Comparison of ENCODE assay signal across 17 cellular contexts in the genomic region with DNA sequence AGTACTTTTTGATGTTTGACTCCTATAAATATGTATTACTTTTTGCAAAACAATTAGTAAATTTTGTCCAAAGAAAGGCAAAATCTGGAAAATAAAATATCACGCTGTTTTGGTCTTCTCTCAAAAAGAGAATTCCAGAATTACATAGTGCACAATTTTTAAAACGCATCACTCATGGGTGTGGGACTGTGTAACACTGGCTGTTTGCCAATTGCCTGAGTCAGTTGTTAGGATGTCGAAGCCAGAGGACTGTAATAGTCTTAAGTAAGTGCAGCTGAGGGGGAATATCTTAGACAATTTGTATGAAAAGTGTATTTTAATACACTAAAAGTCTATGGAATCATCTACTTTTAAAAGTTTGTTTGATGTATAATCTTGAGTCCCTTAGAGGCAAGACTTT. TPM values are rescaled to one million over a fixed set of nuclear protein-coding genes. Genes with fewer than 3 reads are reported as not detected.
DNase-seq lines count a peak whose midpoint lies in the region; ATAC-seq and TF ChIP-seq lines count a peak whose summit lies in the region.
"Had no signal": no experiment of that assay in that cellular context is flagged by ENCODE, and none has a peak within 500 bp of the region (broad histone marks: within the 10 kb centered on the region; RNA-seq: fewer than 3 reads in every experiment).

No MANE protein-coding gene starts in this region.

- ATAC-seq in HG03045 (IDR thresholded peaks at IDR 0.05; ENCODE audit: unreplicated experiment) (no peak), GM21515 (IDR thresholded peaks at IDR 0.05; ENCODE audit: unreplicated experiment) (no peak)
- ATAC-seq: HCT116 had no signal

- H3K27me3 ChIP-seq in MG63: no peaks in the 10 kb centered on the region
- H3K27me3 ChIP-seq: esophagus squamous epithelium had no signal

- H3K4me3 ChIP-seq in MG63: no peak overlapping the region
- H3K4me3 ChIP-seq in choroid plexus epithelial cell (ENCODE audit: low read depth, low read length): no peak overlapping the region
- H3K4me3 ChIP-seq: esophagus squamous epithelium had no signal

- H3K9me3 ChIP-seq in MG63: no peaks in the 10 kb centered on the region
- H3K9me3 ChIP-seq: esophagus squamous epithelium had no signal

- TF ChIP-seq CTCF in choroid plexus epithelial cell (conservative IDR thresholded peaks at IDR 0.05; ENCODE audit: low read depth, low read length): no peak

- H3K36me3 ChIP-seq in MG63: no peaks in the 10 kb centered on the region
- H3K36me3 ChIP-seq: esophagus squamous epithelium had no signal

- DNase-seq in GM04503 (ENCODE audit: low read depth) (peak; percentile 10), MG63 (peak; percentile 68), choroid plexus epithelial cell (ENCODE audit: low read depth) (peak; percentile 18), kidney tubule cell (ENCODE audit: low spot score) (peak; percentile 71), T1000 (lab: John Stamatoyannopoulos, UW) (no peak), SIG-M5 treated with dmso at 0.1 percent for 504 hours (lab: John Stamatoyannopoulos, UW; ENCODE audit: unreplicated experiment) (no peak)
- DNase-seq: activated B cell treated with CpG ODN at 0.5 μM for 24 hours; activated CD8-positive, alpha-beta memory T cell treated with anti-CD3 and anti-CD28 coated beads, Interleukin-2, amount 50 U/mL, for 4 hours; CD4-positive, CD25-positive, alpha-beta regulatory T cell; esophagus squamous epithelium; NCI-H1092; NCI-H2227 treated with DMSO at 0.1 percent for 48 hours; OCI-M1; small intestine had no signal

RNA-seq across cellular contexts. Expression of a gene that starts 24.1 kb away (rescaled TPM):
- total RNA-seq in MG63 (2014; rRNA removed; shearing (Covaris generic); ENCODE audit: low replicate concordance): 3.8 and 5.4 TPM in 2 replicates

Comparison
In these comparisons a context has a peak if more than half of its experiments do, and no peak if none do; other contexts are left out.
1. DNase-seq: peak in GM04503 (single experiment), MG63 (single experiment), choroid plexus epithelial cell (single experiment) and kidney tubule cell (single experiment); none in T1000 (single experiment) and SIG-M5 treated with dmso at 0.1 percent for 504 hours (single experiment).